ENCODE assay signal across 7 cellular contexts in the genomic region with DNA sequence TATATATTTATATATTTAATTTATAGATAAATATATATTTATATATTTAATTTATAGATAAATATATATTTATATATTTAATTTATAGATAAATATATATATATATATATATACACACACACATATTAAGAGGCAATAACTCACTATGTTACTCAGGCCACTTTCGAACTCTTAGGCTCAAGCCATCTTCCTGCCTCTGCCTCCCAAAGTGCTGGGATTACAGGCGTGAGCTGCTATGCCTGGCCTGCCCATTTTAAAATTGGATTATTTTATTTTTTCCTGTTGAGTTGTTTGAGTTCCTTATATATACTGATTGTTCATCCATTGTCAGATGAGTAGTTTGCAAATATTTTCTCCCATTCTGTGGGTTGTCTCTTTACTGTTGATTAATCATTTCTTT. TPM values are rescaled to one million over a fixed set of nuclear protein-coding genes. Genes with fewer than 3 reads are reported as not detected.
DNase-seq lines count a peak whose midpoint lies in the region; ATAC-seq, FAIRE-seq and TF ChIP-seq lines count a peak whose summit lies in the region.
"Not testable (repeated sequence)": the region's sequence is repeated elsewhere in the genome, so short reads cannot be mapped to it uniquely, and the experiment has no call there.

No MANE protein-coding gene starts in this region.

- H3K9me3 Mint-ChIP-seq in activated CD8-positive, alpha-beta T cell treated with anti-CD3 and anti-CD28 coated beads, Interleukin-2, amount 10 ng/mL, durations not matched to agents 7 days and 5 days (ENCODE audit: insufficient read depth); stimulated activated memory B cell treated with anti-CD40 and anti-IgM and Interleukin-4, amounts not matched to agents 10 μg/mL and 1 μg/mL and 100 μg/mL, for 72 hours: not testable (repeated sequence)

- peaks cover 19% of the 10 kb centered on the region for H3K4me1 Mint-ChIP-seq in activated CD8-positive, alpha-beta T cell treated with anti-CD3 and anti-CD28 coated beads, Interleukin-2, amount 10 ng/mL, durations not matched to agents 7 days and 5 days (ENCODE audit: low read depth)
- H3K4me1 Mint-ChIP-seq in stimulated activated memory B cell treated with anti-CD40 and anti-IgM and Interleukin-4, amounts not matched to agents 10 μg/mL and 1 μg/mL and 100 μg/mL, for 72 hours = peaks cover 27% of the 10 kb centered on the region

- not testable (repeated sequence) for TF ChIP-seq EP300 in HepG2 (IDR thresholded peaks at IDR 0.05; ENCODE audit: low read depth in 2 of 2, low read length in 2 of 2); HepG2 (CRISPR knock-in tag; IDR thresholded peaks at IDR 0.05; ENCODE audit: borderline replicate concordance)

- 99% methylated on average over 2 of the region's 2 CpGs for WGBS in HepG2 (ENCODE audit: low lambda C conversion rate)

- not testable (repeated sequence) for BruUV-seq in HepG2 (replicated peaks; lab: Mats Ljungman, UMichigan)

- TF ChIP-seq POLR2A in HepG2 (IDR thresholded peaks at IDR 0.05; ENCODE audit: insufficient read depth in 1 of 2, low read depth in 2 of 2, low read length in 2 of 2) = not testable (repeated sequence)

- H3K27me3 Mint-ChIP-seq in activated CD8-positive, alpha-beta T cell treated with anti-CD3 and anti-CD28 coated beads, Interleukin-2, amount 10 ng/mL, durations not matched to agents 7 days and 5 days (ENCODE audit: low read depth); stimulated activated memory B cell treated with anti-CD40 and anti-IgM and Interleukin-4, amounts not matched to agents 10 μg/mL and 1 μg/mL and 100 μg/mL, for 72 hours: not testable (repeated sequence)

- not testable (repeated sequence) for H3K9me3 ChIP-seq in HepG2 (ENCODE audit: low read length)

- CTCF ChIA-PET in activated CD8-positive, alpha-beta T cell treated with anti-CD3 and anti-CD28 coated beads, Interleukin-2, amount 10 ng/mL, durations not matched to agents 7 days and 5 days (lab: Charles Lee) = interaction anchor here (1.7 to 3.6 kb wide), 7 partner anchors 52 to 538 kb away, joined by 7 to 68 read pairs (median 25); no protein-coding TSS in a partner anchor
- CTCF ChIA-PET in HepG2 (lab: Yijun Ruan, JAX; ENCODE audit: low intra/inter-chr PET ratio, low total read pairs) = not testable (repeated sequence)

- H3K4me2 ChIP-seq in HepG2 (ENCODE audit: low read depth, low read length) = not testable (repeated sequence)

- peak; percentile 30 for ATAC-seq in activated CD8-positive, alpha-beta T cell treated with anti-CD3 and anti-CD28 coated beads, Interleukin-2, amount 10 ng/mL, durations not matched to agents 7 days and 5 days
- peak; percentile 51; the same call in 1 of the 3 replicates for ATAC-seq in HepG2
- ATAC-seq in stimulated activated memory B cell treated with anti-CD40 and anti-IgM and Interleukin-4, amounts not matched to agents 10 μg/mL and 1 μg/mL and 100 μg/mL, for 72 hours = not testable (repeated sequence)

- H3K4me3 ChIP-seq in HepG2 (replicated peaks in 1 of 3; ENCODE audit: insufficient read depth in 1 of 3, low read depth in 2 of 3, low read length in 3 of 3) = not testable (repeated sequence)

- peaks cover 18% of the 10 kb centered on the region for H3K36me3 Mint-ChIP-seq in activated CD8-positive, alpha-beta T cell treated with anti-CD3 and anti-CD28 coated beads, Interleukin-2, amount 10 ng/mL, durations not matched to agents 7 days and 5 days (ENCODE audit: low read depth)
- peaks cover 24% of the 10 kb centered on the region for H3K36me3 Mint-ChIP-seq in stimulated activated memory B cell treated with anti-CD40 and anti-IgM and Interleukin-4, amounts not matched to agents 10 μg/mL and 1 μg/mL and 100 μg/mL, for 72 hours

- not testable (repeated sequence) for H4K20me1 ChIP-seq in HepG2 (ENCODE audit: insufficient read depth, low read length)

- not testable (repeated sequence) for H3K4me1 ChIP-seq in HepG2 (ENCODE audit: insufficient read depth, low read length)

- TF ChIP-seq RAD21 in HepG2 (CRISPR knock-in tag; IDR thresholded peaks at IDR 0.05) = not testable (repeated sequence)

- DNase-seq in DMS53 treated with DMSO at 0.1 percent for 48 hours (lab: John Stamatoyannopoulos, UW; ENCODE audit: unreplicated experiment) (peak; percentile 37), NCI-H2081 (lab: John Stamatoyannopoulos, UW) (peak; percentile 14 to 46), NCI-H748 treated with DMSO at 0.1 percent for 48 hours (lab: John Stamatoyannopoulos, UW) (peak; percentile 74), SK-MEL-5 (ENCODE audit: low read depth, low spot score) (peak; percentile 22)
- DNase-seq in activated CD8-positive, alpha-beta T cell treated with anti-CD3 and anti-CD28 coated beads, Interleukin-2, amount 10 ng/mL, durations not matched to agents 7 days and 5 days; HepG2 (ENCODE audit: low spot score): not testable (repeated sequence)

- not testable (repeated sequence) for FAIRE-seq in HepG2 (lab: Jason Lieb, UNC)

- not testable (repeated sequence) for H3K9ac ChIP-seq in HepG2 (ENCODE audit: insufficient read depth, low read depth, low read length)

- in situ Hi-C loops in SK-MEL-5 (cut with HindIII; ENCODE audit: low pct_unique_long_range_greater_than_20kb, low sequenced_read_pairs) = not testable (repeated sequence)
- in situ Hi-C loops in HepG2 (cut with HindIII; ENCODE audit: extremely low pct_ligation_motif_present, low pct_unique_long_range_greater_than_20kb) = loop anchor here (5.0 kb wide), 1 partner anchor 78 kb away; no protein-coding TSS in a partner anchor

- not testable (repeated sequence) for H3K36me3 ChIP-seq in HepG2 (replicated peaks in 1 of 2; ENCODE audit: control insufficient read depth in 1 of 2, insufficient read depth in 2 of 2, low read length in 2 of 2)

- H3K79me2 ChIP-seq in HepG2 (ENCODE audit: insufficient read depth, low read length) = not testable (repeated sequence)

- not testable (repeated sequence) for H3K27ac Mint-ChIP-seq in activated CD8-positive, alpha-beta T cell treated with anti-CD3 and anti-CD28 coated beads, Interleukin-2, amount 10 ng/mL, durations not matched to agents 7 days and 5 days
- peak overlapping the region; percentile 50 for H3K27ac Mint-ChIP-seq in stimulated activated memory B cell treated with anti-CD40 and anti-IgM and Interleukin-4, amounts not matched to agents 10 μg/mL and 1 μg/mL and 100 μg/mL, for 72 hours

- not testable (repeated sequence) for H2AFZ ChIP-seq in HepG2 (ENCODE audit: low read length)

- not testable (repeated sequence) for TF ChIP-seq CTCF in HepG2 (CRISPR knock-in tag; IDR thresholded peaks at IDR 0.05)

- intact Hi-C loops in HepG2 (cut with micrococcal nuclease; ENCODE audit: unreplicated experiment) = loop anchor here (5.0 to 10.0 kb wide), 3 partner anchors 235 to 538 kb away; no protein-coding TSS in a partner anchor

- POLR2A ChIA-PET in activated CD8-positive, alpha-beta T cell treated with anti-CD3 and anti-CD28 coated beads, Interleukin-2, amount 10 ng/mL, durations not matched to agents 7 days and 5 days (lab: Charles Lee); HepG2 (lab: Yijun Ruan, JAX): not testable (repeated sequence)

- not testable (repeated sequence) for H3K4me3 Mint-ChIP-seq in activated CD8-positive, alpha-beta T cell treated with anti-CD3 and anti-CD28 coated beads, Interleukin-2, amount 10 ng/mL, durations not matched to agents 7 days and 5 days; stimulated activated memory B cell treated with anti-CD40 and anti-IgM and Interleukin-4, amounts not matched to agents 10 μg/mL and 1 μg/mL and 100 μg/mL, for 72 hours

- H3K27ac ChIP-seq in HepG2 (ENCODE audit: extremely low read length, insufficient read depth, low read length) = not testable (repeated sequence)

- H3K27me3 ChIP-seq in HepG2 (ENCODE audit: control insufficient read depth in 1 of 2, insufficient read depth in 2 of 2, low read length in 2 of 2) = not testable (repeated sequence)

RNA-seq across cellular contexts. Expression of gene RPA3, which starts 38.8 kb away (rescaled TPM):
- 53.7 and 81.2 TPM in 2 replicates for total RNA-seq in SK-MEL-5 (2014; rRNA removed; shearing (Covaris generic))
- polyA plus RNA-seq in SK-MEL-5 (2015; cell fraction: cytosol; rRNA removed) = 34.6 and 57.4 TPM in 2 replicates
- 49.6 and 60.3 TPM in 2 replicates for polyA plus RNA-seq in SK-MEL-5 (2015; cell fraction: nucleus; rRNA removed)
- total RNA-seq in activated CD8-positive, alpha-beta T cell treated with anti-CD3 and anti-CD28 coated beads, Interleukin-2, amount 10 ng/mL, durations not matched to agents 7 days and 5 days = 100 to 1,000 TPM; 117 TPM
- 154 and 206 TPM in 2 replicates for total RNA-seq in HepG2 (2016; rRNA removed; fragmentation: Illumina TruSeq; extraction: Trizol)
- total RNA-seq in HepG2 (2016; cell fraction: cytosol; rRNA removed; fragmentation: Illumina TruSeq; extraction: Trizol; ENCODE audit: low read depth) = 43.8 and 53.8 TPM in 2 replicates
- 156 and 243 TPM in 2 replicates for total RNA-seq in HepG2 (2016; cell fraction: insoluble cytoplasmic fraction; rRNA removed; fragmentation: Illumina TruSeq; extraction: Trizol)
- 49.5 and 53.8 TPM in 2 replicates for total RNA-seq in HepG2 (2016; cell fraction: membrane; rRNA removed; fragmentation: Illumina TruSeq; extraction: Trizol)
- total RNA-seq in HepG2 (2016; cell fraction: nucleus; rRNA removed; fragmentation: Illumina TruSeq; extraction: Trizol) = 50.8 and 57.3 TPM in 2 replicates
- polyA plus RNA-seq in HepG2 (2011; rRNA removed) = 21.3 and 38.3 TPM in 2 replicates
- polyA plus RNA-seq in HepG2 (2011; cell fraction: cytosol; rRNA removed) = 20.9 and 21.4 TPM in 2 replicates
- 6.7 and 9.1 TPM in 2 replicates for polyA plus RNA-seq in HepG2 (2011; cell fraction: nucleus; rRNA removed)
- 36.1 and 77.3 TPM in 2 replicates for polyA plus RNA-seq in HepG2 (2012)
- polyA plus RNA-seq in HepG2 (2016; cell fraction: cytosol; fragmentation: Illumina TruSeq; extraction: Trizol; ENCODE audit: low read depth) = 40.7 and 49.7 TPM in 2 replicates
- 177 and 187 TPM in 2 replicates for polyA plus RNA-seq in HepG2 (2016; cell fraction: insoluble cytoplasmic fraction; fragmentation: Illumina TruSeq; extraction: Trizol; ENCODE audit: low read depth)
- 42.6 and 46.1 TPM in 2 replicates for polyA plus RNA-seq in HepG2 (2016; cell fraction: membrane; fragmentation: Illumina TruSeq; extraction: Trizol; ENCODE audit: low read depth)
- 60.8 and 74.0 TPM in 2 replicates for polyA plus RNA-seq in HepG2 (2016; cell fraction: nucleus; fragmentation: Illumina TruSeq; extraction: Trizol; ENCODE audit: insufficient read depth, low read depth)
- polyA minus RNA-seq in HepG2 (2011; rRNA and poly(A)+ RNA removed; ENCODE audit: low replicate concordance) = 3.7 and 11.0 TPM in 2 replicates
- polyA minus RNA-seq in HepG2 (2011; cell fraction: cytosol; rRNA and poly(A)+ RNA removed) = 7.7 and 17.3 TPM in 2 replicates
- 6.8 and 9.0 TPM in 2 replicates for polyA minus RNA-seq in HepG2 (2011; cell fraction: nucleus; rRNA and poly(A)+ RNA removed)

RNA-seq across cellular contexts. Expression of gene UMAD1, which starts 39.1 kb away (rescaled TPM):
- total RNA-seq in SK-MEL-5 (2014; rRNA removed; shearing (Covaris generic)) = 32.1 and 35.2 TPM in 2 replicates
- polyA plus RNA-seq in SK-MEL-5 (2015; cell fraction: cytosol; rRNA removed) = 28.1 and 34.3 TPM in 2 replicates
- polyA plus RNA-seq in SK-MEL-5 (2015; cell fraction: nucleus; rRNA removed) = 11.7 and 16.4 TPM in 2 replicates
- 10 to 100 TPM; 11.9 to 12.3 TPM for total RNA-seq in activated CD8-positive, alpha-beta T cell treated with anti-CD3 and anti-CD28 coated beads, Interleukin-2, amount 10 ng/mL, durations not matched to agents 7 days and 5 days
- 17.6 and 26.4 TPM in 2 replicates for total RNA-seq in HepG2 (2016; rRNA removed; fragmentation: Illumina TruSeq; extraction: Trizol)
- 5.1 and 7.4 TPM in 2 replicates for total RNA-seq in HepG2 (2016; cell fraction: cytosol; rRNA removed; fragmentation: Illumina TruSeq; extraction: Trizol; ENCODE audit: low read depth)
- total RNA-seq in HepG2 (2016; cell fraction: insoluble cytoplasmic fraction; rRNA removed; fragmentation: Illumina TruSeq; extraction: Trizol) = 15.5 and 22.3 TPM in 2 replicates
- total RNA-seq in HepG2 (2016; cell fraction: membrane; rRNA removed; fragmentation: Illumina TruSeq; extraction: Trizol) = 8.8 and 10.3 TPM in 2 replicates
- 16.7 and 18.7 TPM in 2 replicates for total RNA-seq in HepG2 (2016; cell fraction: nucleus; rRNA removed; fragmentation: Illumina TruSeq; extraction: Trizol)
- polyA plus RNA-seq in HepG2 (2011; rRNA removed) = 12.4 and 16.8 TPM in 2 replicates
- polyA plus RNA-seq in HepG2 (2011; cell fraction: cytosol; rRNA removed) = 10.1 and 13.1 TPM in 2 replicates
- 7.0 and 8.0 TPM in 2 replicates for polyA plus RNA-seq in HepG2 (2011; cell fraction: nucleus; rRNA removed)
- 6.4 and 7.9 TPM in 2 replicates for polyA plus RNA-seq in HepG2 (2012)
- 2.4 and 2.5 TPM in 2 replicates for polyA plus RNA-seq in HepG2 (2016; cell fraction: cytosol; fragmentation: Illumina TruSeq; extraction: Trizol; ENCODE audit: low read depth)
- 29.3 and 34.5 TPM in 2 replicates for polyA plus RNA-seq in HepG2 (2016; cell fraction: insoluble cytoplasmic fraction; fragmentation: Illumina TruSeq; extraction: Trizol; ENCODE audit: low read depth)
- polyA plus RNA-seq in HepG2 (2016; cell fraction: membrane; fragmentation: Illumina TruSeq; extraction: Trizol; ENCODE audit: low read depth) = 7.0 and 7.1 TPM in 2 replicates
- polyA plus RNA-seq in HepG2 (2016; cell fraction: nucleus; fragmentation: Illumina TruSeq; extraction: Trizol; ENCODE audit: insufficient read depth, low read depth) = 10.9 and 12.8 TPM in 2 replicates
- 10.7 and 16.8 TPM in 2 replicates for polyA minus RNA-seq in HepG2 (2011; rRNA and poly(A)+ RNA removed; ENCODE audit: low replicate concordance)
- 4.9 and 8.4 TPM in 2 replicates for polyA minus RNA-seq in HepG2 (2011; cell fraction: cytosol; rRNA and poly(A)+ RNA removed)
- polyA minus RNA-seq in HepG2 (2011; cell fraction: nucleus; rRNA and poly(A)+ RNA removed) = 12.9 and 15.6 TPM in 2 replicates
